In genomic region chr1:214186118-214186517, GRCh38 we compare ENCODE assay signal across 30 cellular contexts.
"Had no signal": no experiment of that assay in that cellular context is flagged by ENCODE, and none has a peak within 500 bp of the region (broad histone marks: within the 10 kb centered on the region; RNA-seq: fewer than 3 reads in every experiment).

No MANE protein-coding gene starts in this region.

- H3K4me1 Mint-ChIP-seq: activated T-helper 17 cell treated with anti-CD3 and anti-CD28 coated beads, Interleukin-2, amount 50 U/mL, for 72 hours had no signal

- H3K36me3 Mint-ChIP-seq: activated naive CD8-positive, alpha-beta T cell had no signal

- H3K27ac Mint-ChIP-seq: activated B cell treated with CpG ODN at 0.5 μM for 24 hours; activated CD8-positive, alpha-beta T cell treated with anti-CD3 and anti-CD28 coated beads for 36 hours; activated naive CD8-positive, alpha-beta T cell; activated T-helper 17 cell treated with anti-CD3 and anti-CD28 coated beads, Interleukin-2, amount 50 U/mL, for 72 hours; dendritic cell treated with granulocyte-macrophage colony-stimulating factor and Interleukin-4, amounts not matched to agents 40 ng/mL and 50 ng/mL, for 4 days; endodermal cell; T-helper 17 cell; T-helper 2 cell treated with Interferon-gamma antibody and Interleukin-4, amounts not matched to agents 5 μg/mL and 100 μg/mL, for 36 hours had no signal

- ATAC-seq: activated CD4-positive, CD25-positive, alpha-beta regulatory T cell treated with anti-CD3 and anti-CD28 coated beads, Interleukin-2, amount 50 U/mL, for 24 hours; activated CD8-positive, alpha-beta T cell treated with anti-CD3 and anti-CD28 coated beads for 36 hours; activated T-cell treated with anti-CD3 and anti-CD28 coated beads, Interleukin-2, amount 50 U/mL, for 4 hours; activated T-helper 17 cell treated with anti-CD3 and anti-CD28 coated beads, Interleukin-2, amount 50 U/mL, for 72 hours; esophagus mucosa; T-helper 17 cell had no signal

- DNase-seq: activated B cell treated with CpG ODN at 0.5 μM for 24 hours; activated CD4-positive, alpha-beta T cell treated with anti-CD3 and anti-CD28 coated beads for 48 hours; activated CD4-positive, alpha-beta T cell treated with anti-CD3 and anti-CD28 coated beads, Interleukin-2, amount 50 U/mL, for 1 hour; activated CD4-positive, alpha-beta T cell treated with anti-CD3 and anti-CD28 coated beads, Interleukin-2, amount 50 U/mL, for 48 hours; activated CD8-positive, alpha-beta memory T cell treated with anti-CD3 and anti-CD28 coated beads for 24 hours; activated CD8-positive, alpha-beta T cell treated with anti-CD3 and anti-CD28 coated beads for 36 hours; activated effector memory CD4-positive, alpha-beta T cell treated with Interleukin-2 at 50 U/mL for 16 hours; activated gamma-delta T cell treated with Interleukin-2 at 50 U/mL for 16 hours; activated naive CD4-positive, alpha-beta T cell treated with anti-CD3 and anti-CD28 coated beads, Interleukin-2, amount 50 U/mL, for 16 hours; activated naive CD4-positive, alpha-beta T cell treated with Interleukin-2 at 50 U/mL for 16 hours; activated T-cell treated with anti-CD3 and anti-CD28 coated beads, Interleukin-2, amount 50 U/mL, for 4 hours; amniotic stem cell; anterior cingulate cortex; brain microvascular endothelial cell; dorsolateral prefrontal cortex; effector memory CD4-positive, alpha-beta T cell; foreskin fibroblast; T-helper 1 cell; T-helper 17 cell; T1000; WERI-Rb-1 had no signal

- H3K4me3 ChIP-seq: coronary artery had no signal

- H3K27ac ChIP-seq: brain microvascular endothelial cell, coronary artery, WERI-Rb-1 had no signal

- H3K4me3 Mint-ChIP-seq: activated B cell treated with CpG ODN at 0.5 μM for 24 hours; activated CD8-positive, alpha-beta T cell treated with anti-CD3 and anti-CD28 coated beads for 36 hours; activated naive CD8-positive, alpha-beta T cell; activated T-cell treated with anti-CD3 and anti-CD28 coated beads, Interleukin-2, amount 50 U/mL, for 4 hours; activated T-helper 17 cell treated with anti-CD3 and anti-CD28 coated beads, Interleukin-2, amount 50 U/mL, for 72 hours; central memory CD8-positive, alpha-beta T cell; dendritic cell treated with granulocyte-macrophage colony-stimulating factor and Interleukin-4, amounts not matched to agents 40 ng/mL and 50 ng/mL, for 4 days; T-helper 17 cell; T-helper 2 cell treated with Interferon-gamma antibody and Interleukin-4, amounts not matched to agents 5 μg/mL and 100 μg/mL, for 36 hours had no signal

- H3K9me3 Mint-ChIP-seq: activated B cell treated with CpG ODN at 0.5 μM for 24 hours; central memory CD8-positive, alpha-beta T cell; dendritic cell treated with granulocyte-macrophage colony-stimulating factor and Interleukin-4, amounts not matched to agents 40 ng/mL and 50 ng/mL, for 4 days; T-helper 2 cell treated with Interferon-gamma antibody and Interleukin-4, amounts not matched to agents 5 μg/mL and 100 μg/mL, for 36 hours had no signal

- H3K36me3 ChIP-seq: brain microvascular endothelial cell, WERI-Rb-1 had no signal
